In the genomic region with DNA sequence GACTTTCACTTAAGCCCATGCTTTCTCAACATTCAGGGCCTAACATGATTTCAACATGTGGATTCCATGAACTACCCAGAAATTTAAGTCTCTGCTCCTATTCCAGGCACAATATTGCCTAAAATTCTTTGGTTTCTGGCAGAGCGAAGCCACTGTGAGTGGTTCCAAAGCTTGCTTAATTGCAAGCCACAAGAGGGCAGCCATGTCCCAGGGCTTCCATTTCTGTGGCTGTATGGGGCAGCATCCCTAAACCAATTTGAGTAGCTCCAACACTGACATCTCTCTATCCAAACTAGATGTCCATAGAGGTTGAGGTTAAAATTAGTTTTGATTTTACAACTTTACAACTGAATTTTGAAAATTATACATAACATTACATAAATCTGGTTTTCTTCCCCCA, we compare ENCODE assay signal across 8 cellular contexts. TPM values are rescaled to one million over a fixed set of nuclear protein-coding genes. Genes with fewer than 3 reads are reported as not detected.
A peak's percentile ranks its signal among the peaks of the same experiment; 100 is the strongest.
DNase-seq lines count a peak whose midpoint lies in the region; ATAC-seq, FAIRE-seq and TF ChIP-seq lines count a peak whose summit lies in the region.

No MANE protein-coding gene starts in this region.

- no peaks in the 10 kb centered on the region for H4K20me1 ChIP-seq in astrocyte (ENCODE audit: insufficient read depth, low read length)

- no peaks in the 10 kb centered on the region for H3K9me3 ChIP-seq in astrocyte (ENCODE audit: insufficient read depth, low read depth, low read length)

- H3K27me3 ChIP-seq in astrocyte (ENCODE audit: insufficient read depth, low read length), result no peaks in the 10 kb centered on the region

- no peaks in the 10 kb centered on the region for H3K36me3 Mint-ChIP-seq in T-cell
- H3K36me3 Mint-ChIP-seq in astrocyte (ENCODE audit: low read depth, unreplicated experiment), result no peaks in the 10 kb centered on the region

- peak; percentile 78 for TF ChIP-seq CTCF in astrocyte (IDR thresholded peaks at IDR 0.05; ENCODE audit: insufficient read depth, low read depth, low read length)

- no peak for FAIRE-seq in astrocyte (lab: Jason Lieb, UNC)

- peaks cover 0 to 5% (median 2%) of the 10 kb centered on the region in 3 donors for H3K4me1 Mint-ChIP-seq in T-cell
- no peaks in the 10 kb centered on the region for H3K4me1 Mint-ChIP-seq in astrocyte (ENCODE audit: low read depth, unreplicated experiment)

- no peak overlapping the region for H3K9ac ChIP-seq in astrocyte (ENCODE audit: low read length)

- H3K27me3 Mint-ChIP-seq in T-cell, result no peaks in the 10 kb centered on the region
- no peaks in the 10 kb centered on the region for H3K27me3 Mint-ChIP-seq in astrocyte (ENCODE audit: low read depth, unreplicated experiment)

- POLR2A ChIA-PET in T-cell (lab: Charles Lee), result interaction anchor here in 1 of 2 donors (0.7 kb wide), 1 partner anchor 134 kb away, joined by 3 read pairs; no protein-coding TSS in a partner anchor

- H3K36me3 ChIP-seq in astrocyte (ENCODE audit: insufficient read depth, low read length), result no peaks in the 10 kb centered on the region

- ATAC-seq in GM19324 (IDR thresholded peaks at IDR 0.05; ENCODE audit: low FRiP score, unreplicated experiment) (peak; percentile 83), HG03432 (IDR thresholded peaks at IDR 0.05; ENCODE audit: unreplicated experiment) (peak; percentile 91), T-cell (replicated peaks in 1 of 4) (peak; percentile 50 to 79 (median 72))

- no peaks in the 10 kb centered on the region for H3K9me3 Mint-ChIP-seq in T-cell
- H3K9me3 Mint-ChIP-seq in astrocyte (ENCODE audit: unreplicated experiment), result no peaks in the 10 kb centered on the region

- H3K4me1 ChIP-seq in astrocyte (ENCODE audit: insufficient read depth, low read length), result no peaks in the 10 kb centered on the region

- H3K4me2 ChIP-seq in astrocyte (ENCODE audit: low read length), result no peak overlapping the region

- peak; percentile 75 for DNase-seq in COLO829 (ENCODE audit: low spot score)
- peak; percentile 2 to 62 (median 39) for DNase-seq in T-cell
- DNase-seq in astrocyte (ENCODE audit: low read depth), result peak; percentile 38
- peak; percentile 69 for DNase-seq in iris pigment epithelial cell (ENCODE audit: low read depth)
- peak; percentile 68 for DNase-seq in stimulated activated CD4-positive, alpha-beta T cell treated with anti-CD3 and anti-CD28 coated beads, Interleukin-4, amount 100 ng/mL, for 24 hours
- DNase-seq in hippocampal formation (lab: John Stamatoyannopoulos, UW), result no peak

- H3K79me2 ChIP-seq in astrocyte (ENCODE audit: insufficient read depth, low read length), result no peaks in the 10 kb centered on the region

- H2AFZ ChIP-seq in astrocyte (ENCODE audit: low read depth, low read length), result no peak overlapping the region

- CTCF ChIA-PET in T-cell (lab: Charles Lee), result interaction anchor here (0.6 to 5.7 kb wide), 29 partner anchors 9 to 1370 kb away, joined by 3 to 80 read pairs (median 4); no protein-coding TSS in a partner anchor

- no peak overlapping the region for H3K4me3 Mint-ChIP-seq in T-cell
- no peak overlapping the region for H3K4me3 Mint-ChIP-seq in astrocyte (ENCODE audit: unreplicated experiment)

- H3K4me3 ChIP-seq in astrocyte (ENCODE audit: insufficient read depth, low read depth, low read length), result no peak overlapping the region

- H3K27ac Mint-ChIP-seq in T-cell (no peak overlapping the region), astrocyte (ENCODE audit: unreplicated experiment) (no peak overlapping the region)

- no peak overlapping the region for H3K27ac ChIP-seq in astrocyte (ENCODE audit: low read depth, low read length)

RNA-seq across cellular contexts. Expression of a gene that starts 56.3 kb away (rescaled TPM):
- total RNA-seq in T-cell (10 to 100 TPM; 56.3 to 84.6 (median 65.0) TPM), astrocyte (17.7 and 20.3 TPM in 2 replicates)

Comparison
In these comparisons a context has a peak if more than half of its experiments do, and no peak if none do; other contexts are left out.
1. DNase-seq: peak in COLO829 (single experiment), T-cell (34 of 34), astrocyte (single experiment), iris pigment epithelial cell (single experiment) and stimulated activated CD4-positive, alpha-beta T cell treated with anti-CD3 and anti-CD28 coated beads, Interleukin-4, amount 100 ng/mL, for 24 hours (single experiment); none in hippocampal formation (0 of 2).
2. Peak in every context shown above with its lines, with median percentiles within 50 percentile points of each other: ATAC-seq.